Comparison of ENCODE assay signal across 19 cellular contexts in genomic region chr2:234051374-234052070, GRCh38. TPM values are rescaled to one million over a fixed set of nuclear protein-coding genes. Genes with fewer than 3 reads are reported as not detected.
DNase-seq lines count a peak whose midpoint lies in the region; ATAC-seq and TF ChIP-seq lines count a peak whose summit lies in the region.
"Had no signal": no experiment of that assay in that cellular context is flagged by ENCODE, and none has a peak within 500 bp of the region (broad histone marks: within the 10 kb centered on the region; RNA-seq: fewer than 3 reads in every experiment).

No MANE protein-coding gene starts in this region.

- H3K4me1 Mint-ChIP-seq in MCF 10A (ENCODE audit: insufficient read depth, unreplicated experiment), result peaks cover 6% of the 10 kb centered on the region
- H3K4me1 Mint-ChIP-seq in activated naive CD4-positive, alpha-beta T cell treated with anti-CD3 and anti-CD28 coated beads, Interleukin-2, amount 10 ng/mL, durations not matched to agents 7 days and 5 days, result no peaks in the 10 kb centered on the region

- no peak overlapping the region for H3K27ac Mint-ChIP-seq in MCF 10A (ENCODE audit: low read depth, unreplicated experiment)
- no peak overlapping the region for H3K27ac Mint-ChIP-seq in activated naive CD4-positive, alpha-beta T cell treated with anti-CD3 and anti-CD28 coated beads, Interleukin-2, amount 10 ng/mL, durations not matched to agents 7 days and 5 days

- H3K4me3 Mint-ChIP-seq in MCF 10A (ENCODE audit: unreplicated experiment), result no peak overlapping the region
- H3K4me3 Mint-ChIP-seq in activated naive CD4-positive, alpha-beta T cell treated with anti-CD3 and anti-CD28 coated beads, Interleukin-2, amount 10 ng/mL, durations not matched to agents 7 days and 5 days, result no peak overlapping the region

- BruUV-seq in mammary epithelial cell (replicated peaks; lab: Mats Ljungman, UMichigan) (no TSS peak), MCF 10A (replicated peaks; lab: Mats Ljungman, UMichigan) (no TSS peak)

- H3K4me3 ChIP-seq in mammary epithelial cell (replicated peaks in 1 of 3; ENCODE audit: insufficient read depth in 1 of 3, low read depth in 2 of 3, low read length in 3 of 3) (no peak overlapping the region), fibroblast of the aortic adventitia (ENCODE audit: low read depth, low read length) (no peak overlapping the region)

- in situ Hi-C loops in mammary epithelial cell (cut with MboI; ENCODE audit: low sequenced_read_pairs in 2 of 2), result no loop called here

- DNase-seq in mammary epithelial cell (peak; percentile 30), MCF 10A (ENCODE audit: unreplicated experiment) (no peak), fibroblast of the aortic adventitia (ENCODE audit: low read depth) (peak; percentile 18), NCI-H1417 treated with DMSO at 0.1 percent for 48 hours (lab: John Stamatoyannopoulos, UW) (no peak)
- no peak for DNase-seq in activated naive CD4-positive, alpha-beta T cell treated with anti-CD3 and anti-CD28 coated beads, Interleukin-2, amount 10 ng/mL, durations not matched to agents 7 days and 5 days
- no peak for DNase-seq in activated naive CD4-positive, alpha-beta T cell (lab: John Stamatoyannopoulos, UW)
- DNase-seq: 8988T, C1 segment of cervical spinal cord, DMS 273 treated with DMSO at 0.1 percent for 48 hours, NCI-H1105 treated with DMSO at 0.1 percent for 48 hours, NCI-H187 treated with DMSO at 0.1 percent for 48 hours, NCI-H446 treated with DMSO at 0.1 percent for 48 hours, NCI-H748 treated with DMSO at 0.1 percent for 48 hours, SIG-M5, SW 1271 had no signal

- H3K27ac ChIP-seq in mammary epithelial cell (ENCODE audit: insufficient read depth, low read depth, low read length), result no peak overlapping the region
- H3K27ac ChIP-seq: HL-60 had no signal

- H3K4me2 ChIP-seq in mammary epithelial cell (ENCODE audit: insufficient read depth, low read depth, low read length), result no peak overlapping the region

- no peaks in the 10 kb centered on the region for H3K79me2 ChIP-seq in mammary epithelial cell (ENCODE audit: insufficient read depth, low read length)

- H3K27me3 Mint-ChIP-seq in MCF 10A (ENCODE audit: insufficient read depth, unreplicated experiment), result no peaks in the 10 kb centered on the region
- H3K27me3 Mint-ChIP-seq in activated naive CD4-positive, alpha-beta T cell treated with anti-CD3 and anti-CD28 coated beads, Interleukin-2, amount 10 ng/mL, durations not matched to agents 7 days and 5 days, result peaks cover 14% of the 10 kb centered on the region

- peaks cover 16% of the 10 kb centered on the region for H3K4me1 ChIP-seq in mammary epithelial cell (ENCODE audit: insufficient read depth, low read length)

- no peaks in the 10 kb centered on the region for H3K36me3 Mint-ChIP-seq in MCF 10A (ENCODE audit: insufficient read depth, unreplicated experiment)
- no peaks in the 10 kb centered on the region for H3K36me3 Mint-ChIP-seq in activated naive CD4-positive, alpha-beta T cell treated with anti-CD3 and anti-CD28 coated beads, Interleukin-2, amount 10 ng/mL, durations not matched to agents 7 days and 5 days

- H3K9me3 Mint-ChIP-seq in MCF 10A (ENCODE audit: unreplicated experiment), result no peaks in the 10 kb centered on the region
- H3K9me3 Mint-ChIP-seq in activated naive CD4-positive, alpha-beta T cell treated with anti-CD3 and anti-CD28 coated beads, Interleukin-2, amount 10 ng/mL, durations not matched to agents 7 days and 5 days, result no peaks in the 10 kb centered on the region

- dilution Hi-C loops in mammary epithelial cell (cut with HindIII; ENCODE audit: low sequenced_read_pairs), result no loop called here

- H3K27me3 ChIP-seq in mammary epithelial cell (ENCODE audit: insufficient read depth, low read length), result no peaks in the 10 kb centered on the region

- H2AFZ ChIP-seq in mammary epithelial cell (ENCODE audit: low read depth, low read length), result peak overlapping the region; percentile 63

- ATAC-seq in SK-N-SH treated with all-trans-retinoic acid at 6 μM for 48 hours (peak; percentile 78), HG02588 (IDR thresholded peaks at IDR 0.05; ENCODE audit: unreplicated experiment) (no peak)
- ATAC-seq: HCT116 had no signal

- intact Hi-C loops in mammary epithelial cell (cut with micrococcal nuclease) (no loop called here), MCF 10A (cut with micrococcal nuclease) (no loop called here)

- no peaks in the 10 kb centered on the region for H3K9me3 ChIP-seq in mammary epithelial cell (replicated peaks; ENCODE audit: insufficient read depth, low read length)

- CTCF ChIA-PET in mammary epithelial cell (lab: Charles Lee; ENCODE audit: low non-redundant PET) (no interaction called here), MCF 10A (lab: Yijun Ruan, JAX) (no interaction called here)
- CTCF ChIA-PET in activated naive CD4-positive, alpha-beta T cell treated with anti-CD3 and anti-CD28 coated beads, Interleukin-2, amount 10 ng/mL, durations not matched to agents 7 days and 5 days (lab: Charles Lee), result no interaction called here

- POLR2A ChIA-PET in MCF 10A (lab: Yijun Ruan, JAX), result interaction anchor here (1.8 kb wide), 1 partner anchor 11 kb away, joined by 4 read pairs; no protein-coding TSS in a partner anchor

- H3K9ac ChIP-seq in mammary epithelial cell (ENCODE audit: insufficient read depth, low read length), result no peak overlapping the region

- no peaks in the 10 kb centered on the region for H4K20me1 ChIP-seq in mammary epithelial cell (ENCODE audit: insufficient read depth, low read length)

- TF ChIP-seq CTCF in mammary epithelial cell (conservative IDR thresholded peaks at IDR 0.05 in 1 of 2, IDR thresholded peaks at IDR 0.05 in 1 of 2; ENCODE audit: extremely low read depth in 1 of 2, insufficient read depth in 1 of 2, low read depth in 1 of 2, low read length in 2 of 2), result no peak
- TF ChIP-seq CTCF in MCF 10A (IDR thresholded peaks at IDR 0.05; ENCODE audit: unreplicated experiment), result no peak
- TF ChIP-seq CTCF in fibroblast of the aortic adventitia (IDR thresholded peaks at IDR 0.05; ENCODE audit: insufficient read depth, low read length), result no peak

- no peaks in the 10 kb centered on the region for H3K36me3 ChIP-seq in mammary epithelial cell (ENCODE audit: insufficient read depth, low read length)

- 91% methylated on average over 4 of the region's 4 CpGs for WGBS in mammary epithelial cell (ENCODE audit: low coverage, missing lambda C conversion rate)

TF ChIP-seq in SK-N-SH treated with all-trans-retinoic acid at 6 μM for 48 hours, 23 proteins besides CTCF, POLR2A, EP300 and RAD21:
- TF ChIP-seq TOX (CRISPR knock-in tag; IDR thresholded peaks at IDR 0.05; ENCODE audit: borderline replicate concordance) (no peak), CREB5 (CRISPR knock-in tag; IDR thresholded peaks at IDR 0.05; ENCODE audit: low read depth) (no peak), GLIS3 (CRISPR knock-in tag; IDR thresholded peaks at IDR 0.05) (no peak), CSDC2 (CRISPR knock-in tag; IDR thresholded peaks at IDR 0.05) (no peak), ZNF70 (CRISPR knock-in tag; IDR thresholded peaks at IDR 0.05) (no peak), SNAI2 (CRISPR knock-in tag; IDR thresholded peaks at IDR 0.05) (no peak), ZC3H10 (CRISPR knock-in tag; IDR thresholded peaks at IDR 0.05) (no peak), RARB (CRISPR knock-in tag; IDR thresholded peaks at IDR 0.05) (no peak), ESRRG (CRISPR knock-in tag; IDR thresholded peaks at IDR 0.05) (no peak), ARNTL (CRISPR knock-in tag; IDR thresholded peaks at IDR 0.05; ENCODE audit: borderline replicate concordance, low read depth) (no peak), OSR1 (CRISPR knock-in tag; IDR thresholded peaks at IDR 0.05) (no peak), TCF4 (CRISPR knock-in tag; IDR thresholded peaks at IDR 0.05; ENCODE audit: borderline replicate concordance) (no peak), ISL1 (CRISPR knock-in tag; IDR thresholded peaks at IDR 0.05) (no peak), ZNF565 (CRISPR knock-in tag; conservative IDR thresholded peaks at IDR 0.05; ENCODE audit: low read depth) (no peak), BACH2 (CRISPR knock-in tag; IDR thresholded peaks at IDR 0.05; ENCODE audit: borderline replicate concordance) (no peak), ZFP30 (CRISPR knock-in tag; IDR thresholded peaks at IDR 0.05) (no peak)

RNA-seq across cellular contexts. Expression of gene SPP2, which starts 1.0 kb away (rescaled TPM):
- total RNA-seq in mammary epithelial cell, result not detected
- polyA plus RNA-seq in mammary epithelial cell, result not detected
- polyA minus RNA-seq in mammary epithelial cell, result not detected
- not detected in 2 replicates for total RNA-seq in MCF 10A (2022)
- total RNA-seq in fibroblast of the aortic adventitia (ENCODE audit: low replicate concordance), result 0.36 TPM in 1 of 2 replicates, not detected in the other

Comparison
In these comparisons a context has a peak if more than half of its experiments do, and no peak if none do; other contexts are left out.
1. DNase-seq: peak in mammary epithelial cell (single experiment) and fibroblast of the aortic adventitia (single experiment); none in MCF 10A (single experiment), NCI-H1417 treated with DMSO at 0.1 percent for 48 hours (single experiment), activated naive CD4-positive, alpha-beta T cell treated with anti-CD3 and anti-CD28 coated beads, Interleukin-2, amount 10 ng/mL, durations not matched to agents 7 days and 5 days (single experiment) and activated naive CD4-positive, alpha-beta T cell (0 of 4).